Comparison of ENCODE assay signal across 15 cellular contexts in genomic region chr16:56372013-56372634, GRCh38. TPM values are rescaled to one million over a fixed set of nuclear protein-coding genes. Genes with fewer than 3 reads are reported as not detected.
DNase-seq lines count a peak whose midpoint lies in the region; ATAC-seq, FAIRE-seq and TF ChIP-seq lines count a peak whose summit lies in the region.
"Had no signal": no experiment of that assay in that cellular context is flagged by ENCODE, and none has a peak within 500 bp of the region (broad histone marks: within the 10 kb centered on the region; RNA-seq: fewer than 3 reads in every experiment).

No MANE protein-coding gene starts in this region.

- peak overlapping the region; percentile 25 for H3K27ac Mint-ChIP-seq in CD4-positive, alpha-beta T cell
- peak overlapping the region; percentile 55 for H3K27ac Mint-ChIP-seq in activated T-helper 1 cell treated with anti-CD3 and anti-CD28 coated beads, Interleukin-12 subunit alpha, Interleukin-12 subunit beta, Interleukin-2, Interleukin-4 antibody, amounts not matched to agents 30 ng/mL and 10 ng/mL and 1 ng/mL, durations not matched to agents 14 hours and 24 hours and 36 hours
- H3K27ac Mint-ChIP-seq in mesothelial cell of epicardium = no peak overlapping the region

- no peak for TF ChIP-seq CTCF in CD4-positive, alpha-beta T cell (IDR thresholded peaks at IDR 0.05)
- TF ChIP-seq CTCF in HEK293 (tag by site-specific recombination; IDR thresholded peaks at IDR 0.05) (no peak), kidney (IDR thresholded peaks at IDR 0.05; ENCODE audit: borderline replicate concordance, extremely low read depth, insufficient read depth) (no peak), mesothelial cell of epicardium (IDR thresholded peaks at IDR 0.05; ENCODE audit: unreplicated experiment) (no peak)

- H3K27me3 ChIP-seq in CD4-positive, alpha-beta T cell (ENCODE audit: control insufficient read depth, insufficient read depth, low read length) = no peaks in the 10 kb centered on the region
- H3K27me3 ChIP-seq: transverse colon had no signal

- POLR2A ChIA-PET in CD4-positive, alpha-beta T cell (lab: Charles Lee) = no interaction called here
- POLR2A ChIA-PET in HEK293 (lab: Yijun Ruan, JAX) = no interaction called here

- H3K4me3 Mint-ChIP-seq in CD4-positive, alpha-beta T cell = peak overlapping the region; percentile 1
- no peak overlapping the region for H3K4me3 Mint-ChIP-seq in activated T-helper 1 cell treated with anti-CD3 and anti-CD28 coated beads, Interleukin-12 subunit alpha, Interleukin-12 subunit beta, Interleukin-2, Interleukin-4 antibody, amounts not matched to agents 30 ng/mL and 10 ng/mL and 1 ng/mL, durations not matched to agents 14 hours and 24 hours and 36 hours
- no peak overlapping the region for H3K4me3 Mint-ChIP-seq in mesothelial cell of epicardium
- H3K4me3 Mint-ChIP-seq: stimulated activated memory B cell treated with anti-CD40 and anti-IgM and Interleukin-4, amounts not matched to agents 10 μg/mL and 1 μg/mL and 100 μg/mL, for 72 hours had no signal

- peak; percentile 82 for ATAC-seq in CD4-positive, alpha-beta T cell (ENCODE audit: poor library complexity)
- no peak for ATAC-seq in HG02571 (IDR thresholded peaks at IDR 0.05; ENCODE audit: unreplicated experiment)
- ATAC-seq: stimulated activated memory B cell treated with anti-CD40 and anti-IgM and Interleukin-4, amounts not matched to agents 10 μg/mL and 1 μg/mL and 100 μg/mL, for 72 hours had no signal

- H3K4me1 ChIP-seq in HEK293 (ENCODE audit: control insufficient read depth, insufficient read depth, low read length) (peaks cover 28% of the 10 kb centered on the region), kidney (ENCODE audit: control insufficient read depth in 1 of 2, insufficient read depth in 1 of 2, low read depth in 1 of 2, low read length in 2 of 2) (peaks cover 39 to 60% of the 10 kb centered on the region in 2 donors)

- no peak for FAIRE-seq in kidney (lab: Jason Lieb, UNC)
- FAIRE-seq: colon, endothelial cell of umbilical vein had no signal

- no peaks in the 10 kb centered on the region for H3K9me3 ChIP-seq in CD4-positive, alpha-beta T cell (ENCODE audit: control insufficient read depth, low read length)
- no peaks in the 10 kb centered on the region for H3K9me3 ChIP-seq in HEK293 (ENCODE audit: control insufficient read depth, insufficient read depth, low read depth, low read length)
- no peaks in the 10 kb centered on the region for H3K9me3 ChIP-seq in kidney (ENCODE audit: control insufficient read depth in 1 of 2, low read length in 2 of 2)
- H3K9me3 ChIP-seq: transverse colon had no signal

- H3K27ac ChIP-seq in CD4-positive, alpha-beta T cell (ENCODE audit: low read depth, low read length) = no peak overlapping the region
- H3K27ac ChIP-seq in HEK293 (ENCODE audit: extremely low read depth, low read depth, low read length) (no peak overlapping the region), kidney (ENCODE audit: low read depth in 2 of 2, low read length in 2 of 2) (peak overlapping the region; percentile 80 to 82)
- H3K27ac ChIP-seq: HL-60 had no signal

- H3K27me3 Mint-ChIP-seq in CD4-positive, alpha-beta T cell = no peaks in the 10 kb centered on the region
- no peaks in the 10 kb centered on the region for H3K27me3 Mint-ChIP-seq in activated T-helper 1 cell treated with anti-CD3 and anti-CD28 coated beads, Interleukin-12 subunit alpha, Interleukin-12 subunit beta, Interleukin-2, Interleukin-4 antibody, amounts not matched to agents 30 ng/mL and 10 ng/mL and 1 ng/mL, durations not matched to agents 14 hours and 24 hours and 36 hours (ENCODE audit: insufficient read depth)
- no peaks in the 10 kb centered on the region for H3K27me3 Mint-ChIP-seq in mesothelial cell of epicardium (ENCODE audit: low read depth)
- H3K27me3 Mint-ChIP-seq: stimulated activated memory B cell treated with anti-CD40 and anti-IgM and Interleukin-4, amounts not matched to agents 10 μg/mL and 1 μg/mL and 100 μg/mL, for 72 hours had no signal

- intact Hi-C loops in CD4-positive, alpha-beta T cell (cut with DNase I, micrococcal nuclease) = no loop called here
- intact Hi-C loops in activated T-helper 1 cell treated with anti-CD3 and anti-CD28 coated beads, Interleukin-12 subunit alpha, Interleukin-12 subunit beta, Interleukin-2, Interleukin-4 antibody, amounts not matched to agents 30 ng/mL and 10 ng/mL and 1 ng/mL, durations not matched to agents 14 hours and 24 hours and 36 hours (cut with micrococcal nuclease) = no loop called here
- intact Hi-C loops in kidney (cut with DNase I) = no loop called here

- H3K36me3 ChIP-seq in HEK293 (ENCODE audit: control insufficient read depth in 2 of 2, insufficient read depth in 1 of 2, low read length in 2 of 2) (peaks cover 7 to 40% of the 10 kb centered on the region in 2 experiments; a peak in 2 of 3 replicates), kidney (ENCODE audit: control insufficient read depth in 1 of 2, insufficient read depth in 2 of 2, low read length in 2 of 2) (peaks cover 2 to 7% of the 10 kb centered on the region in 2 donors)

- H3K9ac ChIP-seq in kidney (ENCODE audit: low read length in 2 of 2) = no peak overlapping the region

- H3K4me3 ChIP-seq in HEK293 (ENCODE audit: low read depth, low read length) = no peak overlapping the region
- no peak overlapping the region for H3K4me3 ChIP-seq in kidney (ENCODE audit: low read length in 2 of 2)
- H3K4me3 ChIP-seq: skin epidermis, transverse colon had no signal

- CTCF ChIA-PET in CD4-positive, alpha-beta T cell (lab: Charles Lee) = no interaction called here
- CTCF ChIA-PET in HEK293 (lab: Yijun Ruan, JAX) = interaction anchor here (0.6 to 4.3 kb wide), 3 partner anchors 16 to 828 kb away, joined by 3 to 35 read pairs (median 4); no protein-coding TSS in a partner anchor

- H3K4me1 Mint-ChIP-seq in CD4-positive, alpha-beta T cell (ENCODE audit: low read depth) = peaks cover 16% of the 10 kb centered on the region
- H3K4me1 Mint-ChIP-seq in activated T-helper 1 cell treated with anti-CD3 and anti-CD28 coated beads, Interleukin-12 subunit alpha, Interleukin-12 subunit beta, Interleukin-2, Interleukin-4 antibody, amounts not matched to agents 30 ng/mL and 10 ng/mL and 1 ng/mL, durations not matched to agents 14 hours and 24 hours and 36 hours (ENCODE audit: low read depth) = peaks cover 17% of the 10 kb centered on the region
- H3K4me1 Mint-ChIP-seq in mesothelial cell of epicardium = peaks cover 18% of the 10 kb centered on the region

- no peaks in the 10 kb centered on the region for H3K9me3 Mint-ChIP-seq in CD4-positive, alpha-beta T cell
- H3K9me3 Mint-ChIP-seq in activated T-helper 1 cell treated with anti-CD3 and anti-CD28 coated beads, Interleukin-12 subunit alpha, Interleukin-12 subunit beta, Interleukin-2, Interleukin-4 antibody, amounts not matched to agents 30 ng/mL and 10 ng/mL and 1 ng/mL, durations not matched to agents 14 hours and 24 hours and 36 hours = no peaks in the 10 kb centered on the region
- H3K9me3 Mint-ChIP-seq in mesothelial cell of epicardium = no peaks in the 10 kb centered on the region
- H3K9me3 Mint-ChIP-seq: stimulated activated memory B cell treated with anti-CD40 and anti-IgM and Interleukin-4, amounts not matched to agents 10 μg/mL and 1 μg/mL and 100 μg/mL, for 72 hours had no signal

- peaks cover 80% of the 10 kb centered on the region for H3K36me3 Mint-ChIP-seq in CD4-positive, alpha-beta T cell (ENCODE audit: low read depth)
- peaks cover 10% of the 10 kb centered on the region for H3K36me3 Mint-ChIP-seq in activated T-helper 1 cell treated with anti-CD3 and anti-CD28 coated beads, Interleukin-12 subunit alpha, Interleukin-12 subunit beta, Interleukin-2, Interleukin-4 antibody, amounts not matched to agents 30 ng/mL and 10 ng/mL and 1 ng/mL, durations not matched to agents 14 hours and 24 hours and 36 hours (ENCODE audit: low read depth)
- H3K36me3 Mint-ChIP-seq in mesothelial cell of epicardium = peaks cover 29% of the 10 kb centered on the region

- no peak for DNase-seq in CD4-positive, alpha-beta T cell
- DNase-seq in activated T-helper 1 cell treated with anti-CD3 and anti-CD28 coated beads, Interleukin-12 subunit alpha, Interleukin-12 subunit beta, Interleukin-2, Interleukin-4 antibody, amounts not matched to agents 30 ng/mL and 10 ng/mL and 1 ng/mL, durations not matched to agents 14 hours and 24 hours and 36 hours (ENCODE audit: low spot score) = no peak
- no peak for DNase-seq in kidney
- DNase-seq in mesothelial cell of epicardium (ENCODE audit: low spot score in 2 of 2, unreplicated experiment in 2 of 2) = no peak
- no peak for DNase-seq in stimulated activated CD4-positive, alpha-beta T cell treated with anti-CD3 and anti-CD28 coated beads, Interleukin-4, amount 100 ng/mL, for 24 hours
- DNase-seq: NCI-H1105, posterior cingulate gyrus, transverse colon had no signal

TF ChIP-seq in HEK293, 187 proteins besides CTCF, POLR2A, EP300 and RAD21 (continues in another document):
- TF ChIP-seq KLF1 (tag by site-specific recombination; IDR thresholded peaks at IDR 0.05) (0 out of 2 replicates have a peak, but pooled peaks have one; percentile 15), ZNF549 (tag by site-specific recombination; IDR thresholded peaks at IDR 0.05) (no peak), SCRT2 (tag by site-specific recombination; IDR thresholded peaks at IDR 0.05) (peak; percentile 51; the same call in 1 of the 2 replicates), SCRT1 (tag by site-specific recombination; IDR thresholded peaks at IDR 0.05; ENCODE audit: borderline replicate concordance) (peak; percentile 20; the same call in 1 of the 2 replicates), HIC1 (tag by site-specific recombination; IDR thresholded peaks at IDR 0.05) (no peak)

RNA-seq across cellular contexts. Expression of gene AMFR, which starts 53.2 kb away (rescaled TPM):
- 10 to 100 TPM; 79.2 to 83.8 TPM for total RNA-seq in CD4-positive, alpha-beta T cell
- 57.2 and 64.3 TPM in 2 replicates for total RNA-seq in activated T-helper 1 cell treated with anti-CD3 and anti-CD28 coated beads, Interleukin-12 subunit alpha, Interleukin-12 subunit beta, Interleukin-2, Interleukin-4 antibody, amounts not matched to agents 30 ng/mL and 10 ng/mL and 1 ng/mL, durations not matched to agents 14 hours and 24 hours and 36 hours
- total RNA-seq in kidney (163 TPM), mesothelial cell of epicardium (54.6 to 60.0 TPM (median 58.1 TPM) in 3 replicates)
- 143 TPM for polyA plus RNA-seq in kidney (ENCODE audit: insufficient read depth, low read depth, low replicate concordance)

Comparison
In these comparisons a context has a peak if more than half of its experiments do, and no peak if none do; other contexts are left out.
1. H3K27ac ChIP-seq: peak in kidney (2 of 2); none in CD4-positive, alpha-beta T cell (single experiment) and HEK293 (single experiment).